Comparison of ENCODE assay signal across 34 cellular contexts in the genomic region with DNA sequence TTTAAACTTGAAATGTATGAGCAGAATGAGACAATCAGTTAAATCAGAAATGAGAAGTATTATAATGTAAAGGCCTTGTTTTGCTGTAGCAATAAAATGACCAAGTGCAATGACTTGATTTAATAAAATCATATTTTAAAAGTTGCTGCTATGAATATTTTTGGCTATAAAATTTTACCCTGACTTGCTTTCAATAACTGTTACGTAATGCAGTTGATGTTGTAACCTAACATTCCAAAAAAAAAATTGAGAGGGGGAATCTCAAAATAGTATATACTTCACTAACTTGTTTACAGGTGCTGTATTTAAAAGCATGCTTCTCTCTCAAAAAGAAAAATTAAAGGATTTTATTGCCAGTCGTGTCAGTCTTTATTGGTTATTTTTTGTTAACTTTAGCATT.
"Had no signal": no experiment of that assay in that cellular context is flagged by ENCODE, and none has a peak within 500 bp of the region (broad histone marks: within the 10 kb centered on the region; RNA-seq: fewer than 3 reads in every experiment).

No MANE protein-coding gene starts in this region.

- DNase-seq: activated B cell treated with CpG ODN at 0.5 μM for 24 hours; activated CD4-positive, alpha-beta T cell treated with anti-CD3 and anti-CD28 coated beads for 48 hours; activated CD4-positive, alpha-beta T cell treated with anti-CD3 and anti-CD28 coated beads, Interleukin-2, amount 50 U/mL, for 1 hour; activated CD4-positive, alpha-beta T cell treated with anti-CD3 and anti-CD28 coated beads, Interleukin-2, amount 50 U/mL, for 48 hours; activated CD8-positive, alpha-beta memory T cell treated with anti-CD3 and anti-CD28 coated beads for 24 hours; activated CD8-positive, alpha-beta T cell treated with anti-CD3 and anti-CD28 coated beads for 36 hours; activated effector memory CD4-positive, alpha-beta T cell treated with Interleukin-2 at 50 U/mL for 16 hours; activated gamma-delta T cell treated with Interleukin-2 at 50 U/mL for 16 hours; activated naive CD4-positive, alpha-beta T cell treated with anti-CD3 and anti-CD28 coated beads for 36 hours; activated naive CD8-positive, alpha-beta T cell treated with anti-CD3 and anti-CD28 coated beads, Interleukin-2, amount 10 ng/mL, durations not matched to agents 7 days and 5 days; activated T-cell treated with anti-CD3 and anti-CD28 coated beads, Interleukin-2, amount 50 U/mL, for 4 hours; amniotic stem cell; anterior cingulate cortex; brain microvascular endothelial cell; dorsolateral prefrontal cortex; effector memory CD4-positive, alpha-beta T cell; endodermal cell; foreskin melanocyte; heart right ventricle; T-helper 1 cell; T-helper 17 cell; T1000; WERI-Rb-1 had no signal

- FAIRE-seq: astrocyte, bronchial epithelial cell had no signal

- H3K9me3 ChIP-seq: gastroesophageal sphincter, heart right ventricle had no signal

- H3K27ac ChIP-seq: brain microvascular endothelial cell, coronary artery, dorsolateral prefrontal cortex, gastroesophageal sphincter, heart right ventricle, WERI-Rb-1 had no signal

- ATAC-seq: activated CD4-positive, CD25-positive, alpha-beta regulatory T cell treated with anti-CD3 and anti-CD28 coated beads, Interleukin-2, amount 50 U/mL, for 24 hours; activated CD8-positive, alpha-beta T cell treated with anti-CD3 and anti-CD28 coated beads for 36 hours; activated naive CD4-positive, alpha-beta T cell treated with anti-CD3 and anti-CD28 coated beads, Interleukin-2, amount 50 U/mL, for 72 hours; activated T-cell treated with anti-CD3 and anti-CD28 coated beads, Interleukin-2, amount 50 U/mL, for 4 hours; activated T-helper 17 cell treated with anti-CD3 and anti-CD28 coated beads, Interleukin-2, amount 50 U/mL, for 72 hours; esophagus mucosa; gastroesophageal sphincter; heart right ventricle; T-helper 17 cell had no signal

- H3K9me3 Mint-ChIP-seq: activated B cell treated with CpG ODN at 0.5 μM for 24 hours; activated CD8-positive, alpha-beta T cell treated with anti-CD3 and anti-CD28 coated beads for 36 hours; activated naive CD4-positive, alpha-beta T cell treated with anti-CD3 and anti-CD28 coated beads for 36 hours; activated naive CD4-positive, alpha-beta T cell treated with anti-CD3 and anti-CD28 coated beads, Interleukin-2, amount 50 U/mL, for 72 hours; activated naive CD8-positive, alpha-beta T cell treated with anti-CD3 and anti-CD28 coated beads, Interleukin-2, amount 10 ng/mL, durations not matched to agents 7 days and 5 days; activated T-cell treated with anti-CD3 and anti-CD28 coated beads, Interleukin-2, amount 50 U/mL, for 4 hours; activated T-helper 17 cell treated with anti-CD3 and anti-CD28 coated beads, Interleukin-2, amount 50 U/mL, for 72 hours; central memory CD8-positive, alpha-beta T cell; dendritic cell treated with granulocyte-macrophage colony-stimulating factor and Interleukin-4, amounts not matched to agents 40 ng/mL and 50 ng/mL, for 4 days; T-helper 2 cell treated with Interferon-gamma antibody and Interleukin-4, amounts not matched to agents 5 μg/mL and 100 μg/mL, for 36 hours had no signal

- H3K36me3 ChIP-seq: brain microvascular endothelial cell had no signal

- H3K27me3 ChIP-seq: brain microvascular endothelial cell, dorsolateral prefrontal cortex, gastroesophageal sphincter, heart right ventricle had no signal

- H3K4me3 Mint-ChIP-seq: activated B cell treated with CpG ODN at 0.5 μM for 24 hours; activated CD8-positive, alpha-beta T cell treated with anti-CD3 and anti-CD28 coated beads for 36 hours; activated naive CD4-positive, alpha-beta T cell treated with anti-CD3 and anti-CD28 coated beads for 36 hours; activated naive CD8-positive, alpha-beta T cell treated with anti-CD3 and anti-CD28 coated beads, Interleukin-2, amount 10 ng/mL, durations not matched to agents 7 days and 5 days; activated T-cell treated with anti-CD3 and anti-CD28 coated beads, Interleukin-2, amount 50 U/mL, for 4 hours; activated T-helper 17 cell treated with anti-CD3 and anti-CD28 coated beads, Interleukin-2, amount 50 U/mL, for 72 hours; central memory CD8-positive, alpha-beta T cell; dendritic cell treated with granulocyte-macrophage colony-stimulating factor and Interleukin-4, amounts not matched to agents 40 ng/mL and 50 ng/mL, for 4 days; endodermal cell; T-helper 17 cell; T-helper 2 cell treated with Interferon-gamma antibody and Interleukin-4, amounts not matched to agents 5 μg/mL and 100 μg/mL, for 36 hours had no signal

- H3K4me3 ChIP-seq: coronary artery, dorsolateral prefrontal cortex, gastroesophageal sphincter, heart right ventricle had no signal

- H3K27ac Mint-ChIP-seq: activated B cell treated with CpG ODN at 0.5 μM for 24 hours; activated CD8-positive, alpha-beta T cell treated with anti-CD3 and anti-CD28 coated beads for 36 hours; activated naive CD4-positive, alpha-beta T cell treated with anti-CD3 and anti-CD28 coated beads for 36 hours; activated naive CD4-positive, alpha-beta T cell treated with anti-CD3 and anti-CD28 coated beads, Interleukin-2, amount 50 U/mL, for 72 hours; activated naive CD8-positive, alpha-beta T cell treated with anti-CD3 and anti-CD28 coated beads, Interleukin-2, amount 10 ng/mL, durations not matched to agents 7 days and 5 days; activated T-helper 17 cell treated with anti-CD3 and anti-CD28 coated beads, Interleukin-2, amount 50 U/mL, for 72 hours; dendritic cell treated with granulocyte-macrophage colony-stimulating factor and Interleukin-4, amounts not matched to agents 40 ng/mL and 50 ng/mL, for 4 days; endodermal cell; T-helper 2 cell treated with Interferon-gamma antibody and Interleukin-4, amounts not matched to agents 5 μg/mL and 100 μg/mL, for 36 hours had no signal
